10 cellular contexts compared by ENCODE assay signal in the genomic region with DNA sequence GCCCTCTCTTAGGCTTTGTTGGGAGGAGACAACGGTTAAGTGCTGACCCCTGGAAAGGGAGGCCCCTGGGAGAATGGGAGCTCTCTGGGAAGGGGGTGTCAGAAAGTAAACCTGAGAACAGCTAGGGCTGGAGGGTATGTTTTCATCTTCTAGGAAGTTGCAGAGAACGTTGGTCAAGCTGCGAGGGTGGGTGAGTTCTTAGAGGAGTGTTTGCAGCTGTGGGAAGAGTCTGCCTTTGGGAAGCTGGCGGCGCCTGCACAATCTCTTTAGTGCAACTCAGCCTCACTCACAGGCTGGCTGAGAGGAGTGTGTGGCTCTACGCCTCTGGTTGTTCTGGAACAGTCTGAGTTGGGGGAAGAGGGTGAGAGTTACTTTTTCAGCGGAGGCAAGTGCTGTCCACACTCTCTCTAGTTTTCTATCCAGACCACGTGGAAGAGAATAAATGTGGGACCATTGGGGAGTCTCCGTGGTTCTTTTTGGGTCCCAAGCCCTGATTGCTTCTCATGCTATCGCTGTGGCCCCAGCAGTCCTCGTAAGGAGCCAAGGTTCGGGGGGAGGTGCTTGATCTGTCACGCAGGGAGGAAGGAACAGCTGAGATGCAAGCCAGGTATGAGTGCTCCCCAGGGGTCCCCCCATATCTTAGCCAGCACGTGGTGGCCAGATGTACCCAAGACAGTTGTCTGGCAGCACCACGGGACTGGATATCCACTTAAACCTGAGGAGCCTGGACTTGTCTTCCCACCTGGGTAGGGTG.
DNase-seq lines count a peak whose midpoint lies in the region; ATAC-seq and TF ChIP-seq lines count a peak whose summit lies in the region.
"Had no signal": no experiment of that assay in that cellular context is flagged by ENCODE, and none has a peak within 500 bp of the region (broad histone marks: within the 10 kb centered on the region; RNA-seq: fewer than 3 reads in every experiment).

No MANE protein-coding gene starts in this region.

- 62 to 63% methylated on average over 15 of the region's 15 CpGs for WGBS in aorta, 2 donors
- WGBS in psoas muscle, 3 donors, result 57 to 64% (median 63%) methylated on average over 15 of the region's 15 CpGs

- H3K27me3 ChIP-seq in aorta (ENCODE audit: control insufficient read depth in 1 of 2, insufficient read depth in 2 of 2, low read length in 1 of 2), result no peaks in the 10 kb centered on the region
- H3K27me3 ChIP-seq in BE2C, result no peaks in the 10 kb centered on the region
- H3K27me3 ChIP-seq in psoas muscle (ENCODE audit: insufficient read depth in 3 of 3, low read length in 2 of 3), result no peaks in the 10 kb centered on the region

- peak; percentile 27 for ATAC-seq in GM19035 (IDR thresholded peaks at IDR 0.05; ENCODE audit: unreplicated experiment)
- ATAC-seq in GM21825 (IDR thresholded peaks at IDR 0.05; ENCODE audit: unreplicated experiment), result peak; percentile 16
- ATAC-seq in HG03342 (IDR thresholded peaks at IDR 0.05; ENCODE audit: unreplicated experiment), result peak; percentile 37
- peak; percentile 43 for ATAC-seq in aorta (ENCODE audit: low FRiP score)
- no peak for ATAC-seq in psoas muscle

- H3K27ac ChIP-seq in aorta (ENCODE audit: low read depth in 1 of 2, low read length in 2 of 2) (no peak overlapping the region), psoas muscle (no peak overlapping the region)

- peaks cover 2% of the 10 kb centered on the region for H3K9me3 ChIP-seq in aorta (ENCODE audit: control insufficient read depth, low read length)
- no peaks in the 10 kb centered on the region for H3K9me3 ChIP-seq in BE2C
- H3K9me3 ChIP-seq in psoas muscle, result no peaks in the 10 kb centered on the region

- TF ChIP-seq CTCF in BE2C (IDR thresholded peaks at IDR 0.05; ENCODE audit: low read depth, low read length) (no peak), psoas muscle (IDR thresholded peaks at IDR 0.05) (no peak)

- H3K36me3 ChIP-seq in aorta (ENCODE audit: control insufficient read depth in 1 of 2, insufficient read depth in 2 of 2, low read length in 1 of 2), result no peaks in the 10 kb centered on the region
- no peaks in the 10 kb centered on the region for H3K36me3 ChIP-seq in BE2C
- no peaks in the 10 kb centered on the region for H3K36me3 ChIP-seq in psoas muscle (ENCODE audit: insufficient read depth in 1 of 2, low read depth in 1 of 2)

- intact Hi-C loops in aorta (cut with DNase I) (no loop called here), psoas muscle (cut with DNase I) (no loop called here), cardiac septum (cut with DNase I) (no loop called here)

- H3K4me1 ChIP-seq in aorta (ENCODE audit: control insufficient read depth in 1 of 2, insufficient read depth in 2 of 2, low read length in 2 of 2) (no peaks in the 10 kb centered on the region), BE2C (no peaks in the 10 kb centered on the region), psoas muscle (no peaks in the 10 kb centered on the region)

- DNase-seq in aorta (no peak), BE2C (no peak), psoas muscle (no peak), cardiac septum (ENCODE audit: low spot score) (no peak)
- DNase-seq: DMS153, H7, naive B cell had no signal

- no peak overlapping the region for H3K4me3 ChIP-seq in aorta (ENCODE audit: low read length in 2 of 2)
- no peak overlapping the region for H3K4me3 ChIP-seq in BE2C (ENCODE audit: low read depth, low read length)
- no peak overlapping the region for H3K4me3 ChIP-seq in psoas muscle

Comparison
In these comparisons a context has a peak if more than half of its experiments do, and no peak if none do; other contexts are left out.
1. ATAC-seq: peak in GM19035 (single experiment), GM21825 (single experiment), HG03342 (single experiment) and aorta (single experiment); none in psoas muscle (0 of 4).